Comparison of ENCODE assay signal across 8 cellular contexts in genomic region chr6:28807682-28808280, GRCh38.
DNase-seq lines count a peak whose midpoint lies in the region; ATAC-seq and TF ChIP-seq lines count a peak whose summit lies in the region.

No MANE protein-coding gene starts in this region.

- intact Hi-C loops in CD4-positive, alpha-beta T cell (cut with DNase I, micrococcal nuclease): loop anchor here in 1 of 2 experiments (5.0 to 10.0 kb wide), 2 partner anchors 35 to 1513 kb away; no protein-coding TSS in a partner anchor

- no peak overlapping the region for H3K27ac Mint-ChIP-seq in CD4-positive, alpha-beta T cell
- peak overlapping the region; percentile 27 for H3K27ac Mint-ChIP-seq in type B pancreatic cell

- no peak overlapping the region for H3K4me3 ChIP-seq in SJSA1

- CTCF ChIA-PET in CD4-positive, alpha-beta T cell (lab: Charles Lee): no interaction called here

- H3K27me3 Mint-ChIP-seq in CD4-positive, alpha-beta T cell: peaks cover 90% of the 10 kb centered on the region
- peaks cover 89% of the 10 kb centered on the region for H3K27me3 Mint-ChIP-seq in type B pancreatic cell

- peak overlapping the region; percentile 27 for H3K4me3 Mint-ChIP-seq in CD4-positive, alpha-beta T cell
- H3K4me3 Mint-ChIP-seq in type B pancreatic cell: peak overlapping the region; percentile 69

- TF ChIP-seq CTCF in CD4-positive, alpha-beta T cell (IDR thresholded peaks at IDR 0.05): no peak
- no peak for TF ChIP-seq CTCF in type B pancreatic cell (conservative IDR thresholded peaks at IDR 0.05)

- no peak for ATAC-seq in CD4-positive, alpha-beta T cell (ENCODE audit: poor library complexity)
- no peak for ATAC-seq in HG03108 (IDR thresholded peaks at IDR 0.05; ENCODE audit: unreplicated experiment)
- ATAC-seq in GM19463 (IDR thresholded peaks at IDR 0.05; ENCODE audit: unreplicated experiment): no peak

- H3K36me3 ChIP-seq in SJSA1: no peaks in the 10 kb centered on the region

- no peaks in the 10 kb centered on the region for H3K4me1 ChIP-seq in SJSA1 (replicated peaks)

- peaks cover 38% of the 10 kb centered on the region for H3K9me3 ChIP-seq in CD4-positive, alpha-beta T cell (ENCODE audit: control insufficient read depth, low read length)
- H3K9me3 ChIP-seq in SJSA1 (replicated peaks): no peaks in the 10 kb centered on the region

- H3K27me3 ChIP-seq in CD4-positive, alpha-beta T cell (ENCODE audit: control insufficient read depth, insufficient read depth, low read length): peaks cover 91% of the 10 kb centered on the region
- H3K27me3 ChIP-seq in SJSA1 (replicated peaks): peaks cover 33% of the 10 kb centered on the region

- H3K4me1 Mint-ChIP-seq in CD4-positive, alpha-beta T cell (ENCODE audit: low read depth): no peaks in the 10 kb centered on the region
- H3K4me1 Mint-ChIP-seq in type B pancreatic cell (ENCODE audit: unreplicated experiment): peaks cover 9% of the 10 kb centered on the region

- DNase-seq in CD4-positive, alpha-beta T cell: no peak
- peak; percentile 78 for DNase-seq in HT1080 (ENCODE audit: low read depth)
- DNase-seq in SJSA1 (ENCODE audit: low read depth in 1 of 2, low spot score in 2 of 2): peak; percentile 34 to 46
- DNase-seq in fibroblast of peridontal ligament (ENCODE audit: extremely low read depth): peak; percentile 70
- DNase-seq in type B pancreatic cell (ENCODE audit: extremely low spot score, unreplicated experiment): no peak
- DNase-seq in activated effector memory CD4-positive, alpha-beta T cell treated with Interleukin-2 at 50 U/mL for 16 hours: no peak

- no peak overlapping the region for H3K27ac ChIP-seq in CD4-positive, alpha-beta T cell (ENCODE audit: low read depth, low read length)
- no peak overlapping the region for H3K27ac ChIP-seq in SJSA1

- H3K9me3 Mint-ChIP-seq in CD4-positive, alpha-beta T cell: peaks cover 22% of the 10 kb centered on the region
- no peaks in the 10 kb centered on the region for H3K9me3 Mint-ChIP-seq in type B pancreatic cell

- H3K36me3 Mint-ChIP-seq in CD4-positive, alpha-beta T cell (ENCODE audit: low read depth): peaks cover 11% of the 10 kb centered on the region
- no peaks in the 10 kb centered on the region for H3K36me3 Mint-ChIP-seq in type B pancreatic cell

- POLR2A ChIA-PET in CD4-positive, alpha-beta T cell (lab: Charles Lee): no interaction called here

Comparison
In these comparisons a context has a peak if more than half of its experiments do, and no peak if none do; other contexts are left out.
1. DNase-seq: peak in HT1080 (single experiment), SJSA1 (2 of 2) and fibroblast of peridontal ligament (single experiment); none in CD4-positive, alpha-beta T cell (0 of 10), type B pancreatic cell (single experiment) and activated effector memory CD4-positive, alpha-beta T cell treated with Interleukin-2 at 50 U/mL for 16 hours (single experiment).